ENCODE assay signal across 19 cellular contexts in genomic region chr2:64500549-64500948, GRCh38. TPM values are rescaled to one million over a fixed set of nuclear protein-coding genes. Genes with fewer than 3 reads are reported as not detected.
DNase-seq lines count a peak whose midpoint lies in the region; ATAC-seq, FAIRE-seq and TF ChIP-seq lines count a peak whose summit lies in the region.
"Had no signal": no experiment of that assay in that cellular context is flagged by ENCODE, and none has a peak within 500 bp of the region (broad histone marks: within the 10 kb centered on the region; RNA-seq: fewer than 3 reads in every experiment).

No MANE protein-coding gene starts in this region.

- intact Hi-C loops in activated naive CD4-positive, alpha-beta T cell treated with anti-CD3 and anti-CD28 coated beads for 36 hours (cut with micrococcal nuclease) = no loop called here
- intact Hi-C loops in natural killer cell (cut with micrococcal nuclease) = no loop called here

- H3K36me3 Mint-ChIP-seq in endothelial cell (ENCODE audit: low read depth, unreplicated experiment) = no peaks in the 10 kb centered on the region
- no peaks in the 10 kb centered on the region for H3K36me3 Mint-ChIP-seq in neural crest cell (ENCODE audit: low read depth)
- H3K36me3 Mint-ChIP-seq in activated naive CD4-positive, alpha-beta T cell treated with anti-CD3 and anti-CD28 coated beads for 36 hours (ENCODE audit: low read depth) = no peaks in the 10 kb centered on the region
- no peaks in the 10 kb centered on the region for H3K36me3 Mint-ChIP-seq in natural killer cell
- H3K36me3 Mint-ChIP-seq: CD4-positive, CD25-positive, alpha-beta regulatory T cell; CD8-positive, alpha-beta T cell had no signal

- no peaks in the 10 kb centered on the region for H3K36me3 ChIP-seq in bronchial epithelial cell (ENCODE audit: control insufficient read depth, insufficient read depth, low read length)
- H3K36me3 ChIP-seq: BLaER1, HAP-1 had no signal

- no peak overlapping the region for H3K4me3 ChIP-seq in bronchial epithelial cell (ENCODE audit: low read depth, low read length)
- H3K4me3 ChIP-seq: BLaER1, GM12878, GM23248, HAP-1 had no signal

- FAIRE-seq in bronchial epithelial cell (lab: Jason Lieb, UNC) = peak; percentile 60
- FAIRE-seq: GM12878, GM19239, H54 had no signal

- H3K4me1 Mint-ChIP-seq in endothelial cell (ENCODE audit: unreplicated experiment) (peaks cover 33% of the 10 kb centered on the region), neural crest cell (no peaks in the 10 kb centered on the region), natural killer cell (no peaks in the 10 kb centered on the region)
- no peaks in the 10 kb centered on the region for H3K4me1 Mint-ChIP-seq in activated naive CD4-positive, alpha-beta T cell treated with anti-CD3 and anti-CD28 coated beads for 36 hours (ENCODE audit: low read depth)

- DNase-seq in bronchial epithelial cell (ENCODE audit: low read depth) (no peak), endothelial cell (ENCODE audit: low spot score) (no peak), neural crest cell (ENCODE audit: low read depth, low spot score) (no peak), natural killer cell (no peak), hippocampal formation (lab: John Stamatoyannopoulos, UW) (no peak)
- DNase-seq in activated naive CD4-positive, alpha-beta T cell treated with anti-CD3 and anti-CD28 coated beads for 36 hours = no peak
- DNase-seq: Caco-2; CD8-positive, alpha-beta T cell; DMS153; EL; GDM1; GM23248; HFFc6 had no signal

- H3K9me3 Mint-ChIP-seq in endothelial cell (ENCODE audit: unreplicated experiment) (no peaks in the 10 kb centered on the region), neural crest cell (no peaks in the 10 kb centered on the region), natural killer cell (no peaks in the 10 kb centered on the region)
- H3K9me3 Mint-ChIP-seq in activated naive CD4-positive, alpha-beta T cell treated with anti-CD3 and anti-CD28 coated beads for 36 hours = no peaks in the 10 kb centered on the region
- H3K9me3 Mint-ChIP-seq: CD8-positive, alpha-beta T cell; HFFc6 had no signal

- H3K27me3 ChIP-seq in bronchial epithelial cell (ENCODE audit: control insufficient read depth, insufficient read depth, low read length) = peaks cover 2% of the 10 kb centered on the region
- H3K27me3 ChIP-seq: BLaER1 had no signal

- CTCF ChIA-PET in activated naive CD4-positive, alpha-beta T cell treated with anti-CD3 and anti-CD28 coated beads for 36 hours (lab: Charles Lee) = interaction anchor here (1.6 kb wide), 1 partner anchor 13 kb away, joined by 6 read pairs; no protein-coding TSS in a partner anchor

- H3K27ac Mint-ChIP-seq in endothelial cell (ENCODE audit: unreplicated experiment) (peak overlapping the region; percentile 84), neural crest cell (ENCODE audit: unreplicated experiment) (peak overlapping the region; percentile 37), natural killer cell (no peak overlapping the region)
- no peak overlapping the region for H3K27ac Mint-ChIP-seq in activated naive CD4-positive, alpha-beta T cell treated with anti-CD3 and anti-CD28 coated beads for 36 hours
- H3K27ac Mint-ChIP-seq: CD8-positive, alpha-beta T cell; HFFc6 had no signal

- ATAC-seq in natural killer cell = no peak
- ATAC-seq: CD8-positive, alpha-beta T cell; GM12878 had no signal

- H3K4me3 Mint-ChIP-seq in endothelial cell (ENCODE audit: unreplicated experiment) (no peak overlapping the region), neural crest cell (no peak overlapping the region), natural killer cell (no peak overlapping the region)
- no peak overlapping the region for H3K4me3 Mint-ChIP-seq in activated naive CD4-positive, alpha-beta T cell treated with anti-CD3 and anti-CD28 coated beads for 36 hours
- H3K4me3 Mint-ChIP-seq: CD4-positive, CD25-positive, alpha-beta regulatory T cell; CD8-positive, alpha-beta T cell; HFFc6 had no signal

- TF ChIP-seq CTCF in bronchial epithelial cell (IDR thresholded peaks at IDR 0.05; ENCODE audit: insufficient read depth, low read length, severe bottlenecking) (no peak), endothelial cell (IDR thresholded peaks at IDR 0.05; ENCODE audit: unreplicated experiment) (no peak), neural crest cell (conservative IDR thresholded peaks at IDR 0.05) (no peak), natural killer cell (IDR thresholded peaks at IDR 0.05) (no peak)

- H3K27me3 Mint-ChIP-seq in endothelial cell (ENCODE audit: unreplicated experiment) (peaks cover 9% of the 10 kb centered on the region), neural crest cell (ENCODE audit: low read depth) (no peaks in the 10 kb centered on the region), natural killer cell (ENCODE audit: low read depth in 2 of 2) (peaks cover 48% of the 10 kb centered on the region in 2 donors)
- H3K27me3 Mint-ChIP-seq in activated naive CD4-positive, alpha-beta T cell treated with anti-CD3 and anti-CD28 coated beads for 36 hours (ENCODE audit: low read depth) = peaks cover 5% of the 10 kb centered on the region

RNA-seq across cellular contexts. Expression of gene AFTPH, which starts 23.6 kb away (rescaled TPM):
- total RNA-seq in bronchial epithelial cell = 56.3 and 58.9 TPM in 2 replicates
- 13.1 TPM for total RNA-seq in endothelial cell (ENCODE audit: unreplicated experiment)
- total RNA-seq in neural crest cell = 14.6 and 17.3 TPM in 2 replicates
- 10 to 100 TPM; 25.3 to 27.3 TPM for total RNA-seq in activated naive CD4-positive, alpha-beta T cell treated with anti-CD3 and anti-CD28 coated beads for 36 hours
- total RNA-seq in natural killer cell = 10 to 100 TPM; 28.9 to 39.6 (median 39.5) TPM

RNA-seq across cellular contexts. Expression of gene LGALSL, which starts 46.6 kb away (rescaled TPM):
- total RNA-seq in bronchial epithelial cell (10.0 and 14.0 TPM in 2 replicates), endothelial cell (ENCODE audit: unreplicated experiment) (30.2 TPM), neural crest cell (29.1 and 31.1 TPM in 2 replicates), natural killer cell (1 to 10 TPM; 1.3 to 8.6 (median 2.0) TPM)
- 1 to 10 TPM; 1.0 to 1.5 TPM for total RNA-seq in activated naive CD4-positive, alpha-beta T cell treated with anti-CD3 and anti-CD28 coated beads for 36 hours

Comparison
In these comparisons a context has a peak if more than half of its experiments do, and no peak if none do; other contexts are left out.
1. H3K27ac Mint-ChIP-seq: peak in endothelial cell (single experiment) and neural crest cell (single experiment); none in activated naive CD4-positive, alpha-beta T cell treated with anti-CD3 and anti-CD28 coated beads for 36 hours (single experiment) and natural killer cell (0 of 2).